ENCODE assay signal across 1 cellular context in genomic region chr7:22350466-22351328, GRCh38.
TF ChIP-seq lines count a peak whose summit lies in the region.

No MANE protein-coding gene starts in this region.

TF ChIP-seq in K562, 482 proteins besides CTCF, POLR2A, EP300 and RAD21 (continued from another document and continues in another):
- TF ChIP-seq, protein P1, sequence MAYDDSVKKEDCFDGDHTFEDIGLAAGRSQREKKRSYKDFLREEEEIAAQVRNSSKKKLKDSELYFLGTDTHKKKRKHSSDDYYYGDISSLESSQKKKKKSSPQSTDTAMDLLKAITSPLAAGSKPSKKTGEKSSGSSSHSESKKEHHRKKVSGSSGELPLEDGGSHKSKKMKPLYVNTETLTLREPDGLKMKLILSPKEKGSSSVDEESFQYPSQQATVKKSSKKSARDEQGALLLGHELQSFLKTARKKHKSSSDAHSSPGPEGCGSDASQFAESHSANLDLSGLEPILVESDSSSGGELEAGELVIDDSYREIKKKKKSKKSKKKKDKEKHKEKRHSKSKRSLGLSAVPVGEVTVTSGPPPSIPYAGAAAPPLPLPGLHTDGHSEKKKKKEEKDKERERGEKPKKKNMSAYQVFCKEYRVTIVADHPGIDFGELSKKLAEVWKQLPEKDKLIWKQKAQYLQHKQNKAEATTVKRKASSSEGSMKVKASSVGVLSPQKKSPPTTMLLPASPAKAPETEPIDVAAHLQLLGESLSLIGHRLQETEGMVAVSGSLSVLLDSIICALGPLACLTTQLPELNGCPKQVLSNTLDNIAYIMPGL (CRISPR knock-in tag; IDR thresholded peaks at IDR 0.05), result no peak
- TF ChIP-seq ZBTB11 (CRISPR knock-in tag; IDR thresholded peaks at IDR 0.05), result 0 out of 6 replicates have a peak, but pooled peaks of 1 of the 3 experiments have one; percentile 14
- TF ChIP-seq ZNF23 (CRISPR knock-in tag; IDR thresholded peaks at IDR 0.05), result no peak
- no peak; the same call in 1 of the 2 replicates for TF ChIP-seq SMAD3 (CRISPR knock-in tag; conservative IDR thresholded peaks at IDR 0.05)
- TF ChIP-seq, protein P2, sequence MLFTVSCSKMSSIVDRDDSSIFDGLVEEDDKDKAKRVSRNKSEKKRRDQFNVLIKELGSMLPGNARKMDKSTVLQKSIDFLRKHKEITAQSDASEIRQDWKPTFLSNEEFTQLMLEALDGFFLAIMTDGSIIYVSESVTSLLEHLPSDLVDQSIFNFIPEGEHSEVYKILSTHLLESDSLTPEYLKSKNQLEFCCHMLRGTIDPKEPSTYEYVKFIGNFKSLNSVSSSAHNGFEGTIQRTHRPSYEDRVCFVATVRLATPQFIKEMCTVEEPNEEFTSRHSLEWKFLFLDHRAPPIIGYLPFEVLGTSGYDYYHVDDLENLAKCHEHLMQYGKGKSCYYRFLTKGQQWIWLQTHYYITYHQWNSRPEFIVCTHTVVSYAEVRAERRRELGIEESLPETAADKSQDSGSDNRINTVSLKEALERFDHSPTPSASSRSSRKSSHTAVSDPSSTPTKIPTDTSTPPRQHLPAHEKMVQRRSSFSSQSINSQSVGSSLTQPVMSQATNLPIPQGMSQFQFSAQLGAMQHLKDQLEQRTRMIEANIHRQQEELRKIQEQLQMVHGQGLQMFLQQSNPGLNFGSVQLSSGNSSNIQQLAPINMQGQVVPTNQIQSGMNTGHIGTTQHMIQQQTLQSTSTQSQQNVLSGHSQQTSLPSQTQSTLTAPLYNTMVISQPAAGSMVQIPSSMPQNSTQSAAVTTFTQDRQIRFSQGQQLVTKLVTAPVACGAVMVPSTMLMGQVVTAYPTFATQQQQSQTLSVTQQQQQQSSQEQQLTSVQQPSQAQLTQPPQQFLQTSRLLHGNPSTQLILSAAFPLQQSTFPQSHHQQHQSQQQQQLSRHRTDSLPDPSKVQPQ (CRISPR knock-in tag; IDR thresholded peaks at IDR 0.05; ENCODE audit: borderline replicate concordance), result no peak
- TF ChIP-seq IFI16 (CRISPR knock-in tag; IDR thresholded peaks at IDR 0.05), result no peak
- no peak for TF ChIP-seq ZNF184 (CRISPR knock-in tag; IDR thresholded peaks at IDR 0.05)
- TF ChIP-seq ZNF165 (CRISPR knock-in tag; IDR thresholded peaks at IDR 0.05; ENCODE audit: borderline replicate concordance), result no peak
- TF ChIP-seq ZNF75A (CRISPR knock-in tag; IDR thresholded peaks at IDR 0.05), result no peak
- TF ChIP-seq ZNF395 (CRISPR knock-in tag; IDR thresholded peaks at IDR 0.05), result peak; percentile 79
- TF ChIP-seq, protein P3, sequence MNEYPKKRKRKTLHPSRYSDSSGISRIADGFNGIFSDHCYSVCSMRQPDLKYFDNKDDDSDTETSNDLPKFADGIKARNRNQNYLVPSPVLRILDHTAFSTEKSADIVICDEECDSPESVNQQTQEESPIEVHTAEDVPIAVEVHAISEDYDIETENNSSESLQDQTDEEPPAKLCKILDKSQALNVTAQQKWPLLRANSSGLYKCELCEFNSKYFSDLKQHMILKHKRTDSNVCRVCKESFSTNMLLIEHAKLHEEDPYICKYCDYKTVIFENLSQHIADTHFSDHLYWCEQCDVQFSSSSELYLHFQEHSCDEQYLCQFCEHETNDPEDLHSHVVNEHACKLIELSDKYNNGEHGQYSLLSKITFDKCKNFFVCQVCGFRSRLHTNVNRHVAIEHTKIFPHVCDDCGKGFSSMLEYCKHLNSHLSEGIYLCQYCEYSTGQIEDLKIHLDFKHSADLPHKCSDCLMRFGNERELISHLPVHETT (CRISPR knock-in tag; conservative IDR thresholded peaks at IDR 0.05 in 1 of 2, IDR thresholded peaks at IDR 0.05 in 1 of 2), result peak in 1 of 2 experiments; percentile 81; a peak in 2 of 4 replicates
- no peak for TF ChIP-seq PHB (CRISPR knock-in tag; IDR thresholded peaks at IDR 0.05)
- peak; percentile 86; the same call in 1 of the 2 replicates for TF ChIP-seq GATAD2B (IDR thresholded peaks at IDR 0.05; ENCODE audit: borderline replicate concordance)
- TF ChIP-seq AFF1 (IDR thresholded peaks at IDR 0.05; ENCODE audit: low read depth in 1 of 2, partially characterized antibody in 2 of 2), result peak; percentile 48 to 75
- no peak for TF ChIP-seq ZNF121 (CRISPR knock-in tag; conservative IDR thresholded peaks at IDR 0.05)
- 0 out of 2 replicates have a peak, but pooled peaks have one; percentile 12 for TF ChIP-seq HBP1 (CRISPR knock-in tag; IDR thresholded peaks at IDR 0.05)
- TF ChIP-seq, protein P4, sequence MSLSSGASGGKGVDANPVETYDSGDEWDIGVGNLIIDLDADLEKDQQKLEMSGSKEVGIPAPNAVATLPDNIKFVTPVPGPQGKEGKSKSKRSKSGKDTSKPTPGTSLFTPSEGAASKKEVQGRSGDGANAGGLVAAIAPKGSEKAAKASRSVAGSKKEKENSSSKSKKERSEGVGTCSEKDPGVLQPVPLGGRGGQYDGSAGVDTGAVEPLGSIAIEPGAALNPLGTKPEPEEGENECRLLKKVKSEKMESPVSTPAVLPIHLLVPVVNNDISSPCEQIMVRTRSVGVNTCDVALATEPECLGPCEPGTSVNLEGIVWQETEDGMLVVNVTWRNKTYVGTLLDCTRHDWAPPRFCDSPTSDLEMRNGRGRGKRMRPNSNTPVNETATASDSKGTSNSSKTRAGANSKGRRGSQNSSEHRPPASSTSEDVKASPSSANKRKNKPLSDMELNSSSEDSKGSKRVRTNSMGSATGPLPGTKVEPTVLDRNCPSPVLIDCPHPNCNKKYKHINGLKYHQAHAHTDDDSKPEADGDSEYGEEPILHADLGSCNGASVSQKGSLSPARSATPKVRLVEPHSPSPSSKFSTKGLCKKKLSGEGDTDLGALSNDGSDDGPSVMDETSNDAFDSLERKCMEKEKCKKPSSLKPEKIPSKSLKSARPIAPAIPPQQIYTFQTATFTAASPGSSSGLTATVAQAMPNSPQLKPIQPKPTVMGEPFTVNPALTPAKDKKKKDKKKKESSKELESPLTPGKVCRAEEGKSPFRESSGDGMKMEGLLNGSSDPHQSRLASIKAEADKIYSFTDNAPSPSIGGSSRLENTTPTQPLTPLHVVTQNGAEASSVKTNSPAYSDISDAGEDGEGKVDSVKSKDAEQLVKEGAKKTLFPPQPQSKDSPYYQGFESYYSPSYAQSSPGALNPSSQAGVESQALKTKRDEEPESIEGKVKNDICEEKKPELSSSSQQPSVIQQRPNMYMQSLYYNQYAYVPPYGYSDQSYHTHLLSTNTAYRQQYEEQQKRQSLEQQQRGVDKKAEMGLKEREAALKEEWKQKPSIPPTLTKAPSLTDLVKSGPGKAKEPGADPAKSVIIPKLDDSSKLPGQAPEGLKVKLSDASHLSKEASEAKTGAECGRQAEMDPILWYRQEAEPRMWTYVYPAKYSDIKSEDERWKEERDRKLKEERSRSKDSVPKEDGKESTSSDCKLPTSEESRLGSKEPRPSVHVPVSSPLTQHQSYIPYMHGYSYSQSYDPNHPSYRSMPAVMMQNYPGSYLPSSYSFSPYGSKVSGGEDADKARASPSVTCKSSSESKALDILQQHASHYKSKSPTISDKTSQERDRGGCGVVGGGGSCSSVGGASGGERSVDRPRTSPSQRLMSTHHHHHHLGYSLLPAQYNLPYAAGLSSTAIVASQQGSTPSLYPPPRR (CRISPR knock-in tag; IDR thresholded peaks at IDR 0.05; ENCODE audit: borderline replicate concordance), result no peak
- TF ChIP-seq KHSRP (IDR thresholded peaks at IDR 0.05), result peak; percentile 69; the same call in 1 of the 2 replicates
- TF ChIP-seq, protein P5, sequence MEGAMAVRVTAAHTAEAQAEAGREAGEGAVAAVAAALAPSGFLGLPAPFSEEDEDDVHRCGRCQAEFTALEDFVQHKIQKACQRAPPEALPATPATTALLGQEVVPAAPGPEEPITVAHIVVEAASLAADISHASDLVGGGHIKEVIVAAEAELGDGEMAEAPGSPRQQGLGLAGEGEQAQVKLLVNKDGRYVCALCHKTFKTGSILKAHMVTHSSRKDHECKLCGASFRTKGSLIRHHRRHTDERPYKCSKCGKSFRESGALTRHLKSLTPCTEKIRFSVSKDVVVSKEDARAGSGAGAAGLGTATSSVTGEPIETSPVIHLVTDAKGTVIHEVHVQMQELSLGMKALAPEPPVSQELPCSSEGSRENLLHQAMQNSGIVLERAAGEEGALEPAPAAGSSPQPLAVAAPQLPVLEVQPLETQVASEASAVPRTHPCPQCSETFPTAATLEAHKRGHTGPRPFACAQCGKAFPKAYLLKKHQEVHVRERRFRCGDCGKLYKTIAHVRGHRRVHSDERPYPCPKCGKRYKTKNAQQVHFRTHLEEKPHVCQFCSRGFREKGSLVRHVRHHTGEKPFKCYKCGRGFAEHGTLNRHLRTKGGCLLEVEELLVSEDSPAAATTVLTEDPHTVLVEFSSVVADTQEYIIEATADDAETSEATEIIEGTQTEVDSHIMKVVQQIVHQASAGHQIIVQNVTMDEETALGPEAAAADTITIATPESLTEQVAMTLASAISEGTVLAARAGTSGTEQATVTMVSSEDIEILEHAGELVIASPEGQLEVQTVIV (CRISPR knock-in tag; IDR thresholded peaks at IDR 0.05; ENCODE audit: borderline replicate concordance), result no peak
- TF ChIP-seq, protein P6, sequence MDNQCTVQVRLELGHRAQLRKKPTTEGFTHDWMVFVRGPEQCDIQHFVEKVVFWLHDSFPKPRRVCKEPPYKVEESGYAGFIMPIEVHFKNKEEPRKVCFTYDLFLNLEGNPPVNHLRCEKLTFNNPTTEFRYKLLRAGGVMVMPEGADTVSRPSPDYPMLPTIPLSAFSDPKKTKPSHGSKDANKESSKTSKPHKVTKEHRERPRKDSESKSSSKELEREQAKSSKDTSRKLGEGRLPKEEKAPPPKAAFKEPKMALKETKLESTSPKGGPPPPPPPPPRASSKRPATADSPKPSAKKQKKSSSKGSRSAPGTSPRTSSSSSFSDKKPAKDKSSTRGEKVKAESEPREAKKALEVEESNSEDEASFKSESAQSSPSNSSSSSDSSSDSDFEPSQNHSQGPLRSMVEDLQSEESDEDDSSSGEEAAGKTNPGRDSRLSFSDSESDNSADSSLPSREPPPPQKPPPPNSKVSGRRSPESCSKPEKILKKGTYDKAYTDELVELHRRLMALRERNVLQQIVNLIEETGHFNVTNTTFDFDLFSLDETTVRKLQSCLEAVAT (IDR thresholded peaks at IDR 0.05), result no peak; a peak in 1 of 4 replicates
- TF ChIP-seq RHOXF2B (CRISPR knock-in tag; conservative IDR thresholded peaks at IDR 0.05), result no peak
- no peak for TF ChIP-seq ZNF699 (CRISPR knock-in tag; IDR thresholded peaks at IDR 0.05; ENCODE audit: insufficient replicate concordance)
- TF ChIP-seq ZNF146 (CRISPR knock-in tag; IDR thresholded peaks at IDR 0.05; ENCODE audit: unreplicated experiment), result no peak
- peak; percentile 76 for TF ChIP-seq ZKSCAN8 (CRISPR knock-in tag; IDR thresholded peaks at IDR 0.05)
- no peak for TF ChIP-seq ZNF696 (CRISPR knock-in tag; conservative IDR thresholded peaks at IDR 0.05)
